9 cellular contexts compared by ENCODE assay signal in the genomic region with DNA sequence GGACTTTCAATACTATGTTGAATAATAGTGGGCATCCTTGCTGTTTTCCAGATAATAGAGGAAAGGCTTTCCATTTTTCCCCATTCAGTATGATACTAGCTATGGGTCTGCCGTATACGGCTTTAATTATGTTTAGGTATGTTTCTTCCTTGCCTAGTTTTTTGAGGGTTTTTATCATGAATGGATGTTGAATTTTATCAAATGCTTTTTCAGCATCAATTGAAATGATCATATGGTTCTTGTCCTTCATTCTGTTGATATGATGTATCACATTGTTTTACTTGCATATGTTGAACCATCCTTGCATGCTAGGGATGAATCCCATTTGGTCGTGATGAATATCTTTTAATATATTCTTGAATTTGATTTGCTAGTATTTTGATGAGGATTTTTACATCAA.
"Had no signal": no experiment of that assay in that cellular context is flagged by ENCODE, and none has a peak within 500 bp of the region (broad histone marks: within the 10 kb centered on the region; RNA-seq: fewer than 3 reads in every experiment).

No MANE protein-coding gene starts in this region.

- H3K36me3 ChIP-seq: HAP-1 had no signal

- H3K36me3 Mint-ChIP-seq: IgD-negative memory B cell had no signal

- ATAC-seq: HCT116, HepG2 had no signal

- DNase-seq: GOT3, H7, HFFc6, KG1 had no signal

- H3K9me3 ChIP-seq: HAP-1 had no signal

- H3K27ac Mint-ChIP-seq: HFFc6, IgD-negative memory B cell had no signal

- H3K4me1 ChIP-seq: HAP-1 had no signal

- FAIRE-seq: HepG2 had no signal

- H3K4me1 Mint-ChIP-seq: IgD-negative memory B cell had no signal

- H3K27ac ChIP-seq: HL-60 had no signal

- H3K4me3 ChIP-seq: HAP-1 had no signal

- H3K4me3 Mint-ChIP-seq: HFFc6, IgD-negative memory B cell had no signal
